Comparison of ENCODE assay signal across 7 cellular contexts in genomic region chr11:11620251-11620965, GRCh38.
A peak's percentile ranks its signal among the peaks of the same experiment; 100 is the strongest.
DNase-seq lines count a peak whose midpoint lies in the region; ATAC-seq and TF ChIP-seq lines count a peak whose summit lies in the region.

No MANE protein-coding gene starts in this region.

- no peak overlapping the region for H3K27ac Mint-ChIP-seq in stimulated activated memory B cell treated with anti-CD40 and anti-IgM and Interleukin-4, amounts not matched to agents 10 μg/mL and 1 μg/mL and 100 μg/mL, for 72 hours

- no peaks in the 10 kb centered on the region for H3K9me3 Mint-ChIP-seq in stimulated activated memory B cell treated with anti-CD40 and anti-IgM and Interleukin-4, amounts not matched to agents 10 μg/mL and 1 μg/mL and 100 μg/mL, for 72 hours

- ATAC-seq in stimulated activated memory B cell treated with anti-CD40 and anti-IgM and Interleukin-4, amounts not matched to agents 10 μg/mL and 1 μg/mL and 100 μg/mL, for 72 hours, result no peak

- peaks cover 27% of the 10 kb centered on the region for H3K27me3 Mint-ChIP-seq in stimulated activated memory B cell treated with anti-CD40 and anti-IgM and Interleukin-4, amounts not matched to agents 10 μg/mL and 1 μg/mL and 100 μg/mL, for 72 hours

- H3K4me3 Mint-ChIP-seq in stimulated activated memory B cell treated with anti-CD40 and anti-IgM and Interleukin-4, amounts not matched to agents 10 μg/mL and 1 μg/mL and 100 μg/mL, for 72 hours, result peak overlapping the region; percentile 78

- no peak for TF ChIP-seq CTCF in GM12865 (IDR thresholded peaks at IDR 0.05; ENCODE audit: insufficient read depth, low read depth, low read length, missing control alignments)

- DNase-seq in GM12865 (ENCODE audit: low read depth), result peak; percentile 26
- peak; percentile 48 for DNase-seq in NCI-H146 treated with DMSO at 0.1 percent for 48 hours (lab: John Stamatoyannopoulos, UW; ENCODE audit: unreplicated experiment)
- peak; percentile 67 for DNase-seq in astrocyte of the hippocampus (ENCODE audit: low read depth, low spot score)
- peak; percentile 81 for DNase-seq in islet precursor cell
- no peak for DNase-seq in NOMO-1 (lab: John Stamatoyannopoulos, UW; ENCODE audit: unreplicated experiment in 2 of 2)
- no peak for DNase-seq in stimulated activated CD8-positive, alpha-beta memory T cell treated with anti-CD3 and anti-CD28 coated beads, Interleukin-4, amount 100 ng/mL, for 48 hours

- peaks cover 6% of the 10 kb centered on the region for H3K4me1 Mint-ChIP-seq in stimulated activated memory B cell treated with anti-CD40 and anti-IgM and Interleukin-4, amounts not matched to agents 10 μg/mL and 1 μg/mL and 100 μg/mL, for 72 hours

- H3K4me3 ChIP-seq in GM12865 (ENCODE audit: low read depth, low read length), result peak overlapping the region; percentile 59

- no peaks in the 10 kb centered on the region for H3K36me3 Mint-ChIP-seq in stimulated activated memory B cell treated with anti-CD40 and anti-IgM and Interleukin-4, amounts not matched to agents 10 μg/mL and 1 μg/mL and 100 μg/mL, for 72 hours

Comparison
In these comparisons a context has a peak if more than half of its experiments do, and no peak if none do; other contexts are left out.
1. DNase-seq: peak in GM12865 (single experiment), NCI-H146 treated with DMSO at 0.1 percent for 48 hours (single experiment), astrocyte of the hippocampus (single experiment) and islet precursor cell (single experiment); none in NOMO-1 (0 of 2) and stimulated activated CD8-positive, alpha-beta memory T cell treated with anti-CD3 and anti-CD28 coated beads, Interleukin-4, amount 100 ng/mL, for 48 hours (single experiment).